ENCODE assay signal across 31 cellular contexts in the genomic region with DNA sequence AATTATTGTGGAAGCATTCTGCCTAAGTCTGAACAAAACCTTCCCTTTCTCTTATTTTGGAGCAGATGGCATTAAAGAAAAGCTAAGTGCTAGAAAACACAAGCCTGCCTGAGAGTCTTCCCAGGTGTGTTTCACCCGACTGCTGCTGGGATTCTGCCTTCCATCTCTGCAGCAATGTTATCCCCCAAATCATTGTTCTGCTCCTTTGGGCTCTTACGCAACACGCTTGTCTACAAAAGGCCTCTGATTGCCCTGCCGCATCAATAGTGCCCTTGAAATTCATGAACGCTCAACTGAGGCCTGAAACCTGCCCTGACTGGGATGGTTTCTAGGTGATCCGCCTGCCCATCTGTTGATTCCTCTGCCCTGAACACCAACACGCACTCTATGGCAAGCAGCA.
"Had no signal": no experiment of that assay in that cellular context is flagged by ENCODE, and none has a peak within 500 bp of the region (broad histone marks: within the 10 kb centered on the region; RNA-seq: fewer than 3 reads in every experiment).

No MANE protein-coding gene starts in this region.

- H3K4me2 ChIP-seq: hepatocyte had no signal

- H3K27me3 Mint-ChIP-seq: activated CD4-positive, alpha-beta memory T cell treated with anti-CD3 and anti-CD28 coated beads for 36 hours; activated CD4-positive, alpha-beta T cell treated with anti-CD3 and anti-CD28 coated beads for 36 hours; activated CD4-positive, alpha-beta T cell treated with anti-CD3 and anti-CD28 coated beads, Interleukin-2, amount 10 ng/mL, durations not matched to agents 24 days and 14 days; activated CD8-positive, alpha-beta memory T cell treated with anti-CD3 and anti-CD28 coated beads, Interleukin-2, amount 10 ng/mL, durations not matched to agents 7 days and 5 days; activated naive CD8-positive, alpha-beta T cell; activated T-cell treated with anti-CD3 and anti-CD28 coated beads, Interleukin-2, amount 50 U/mL, for 24 hours; activated T-helper 17 cell treated with anti-CD3 and anti-CD28 coated beads, Interleukin-2, amount 50 U/mL, for 72 hours; T-helper 17 cell had no signal

- H2AFZ ChIP-seq: hepatocyte had no signal

- DNase-seq: activated CD4-positive, alpha-beta memory T cell treated with anti-CD3 and anti-CD28 coated beads for 36 hours; activated CD4-positive, alpha-beta T cell treated with anti-CD3 and anti-CD28 coated beads for 36 hours; activated CD4-positive, alpha-beta T cell treated with anti-CD3 and anti-CD28 coated beads, Interleukin-2, amount 10 ng/mL, durations not matched to agents 24 days and 14 days; activated CD4-positive, CD25-positive, alpha-beta regulatory T cell; activated CD4-positive, CD25-positive, alpha-beta regulatory T cell treated with anti-CD3 and anti-CD28 coated beads, Interleukin-2, amount 50 U/mL, for 72 hours; activated CD8-positive, alpha-beta memory T cell treated with anti-CD3 and anti-CD28 coated beads, Interleukin-2, amount 10 ng/mL, durations not matched to agents 7 days and 5 days; activated CD8-positive, alpha-beta memory T cell treated with anti-CD3 and anti-CD28 coated beads, Interleukin-2, amount 50 U/mL, for 4 hours; activated CD8-positive, alpha-beta T cell treated with anti-CD3 and anti-CD28 coated beads, Interleukin-2, amount 10 ng/mL, durations not matched to agents 7 days and 5 days; activated effector memory CD4-positive, alpha-beta T cell treated with Interleukin-2 at 50 U/mL for 16 hours; activated gamma-delta T cell treated with Interleukin-2 at 50 U/mL for 16 hours; activated naive CD4-positive, alpha-beta T cell treated with anti-CD3 and anti-CD28 coated beads, Interleukin-2, amount 50 U/mL, for 16 hours; activated naive CD4-positive, alpha-beta T cell treated with Interleukin-2 at 50 U/mL for 16 hours; activated T-cell treated with anti-CD3 and anti-CD28 coated beads, Interleukin-2, amount 50 U/mL, for 24 hours; activated T-cell treated with anti-CD3 and anti-CD28 coated beads, Interleukin-2, amount 50 U/mL, for 72 hours; amygdala; aorta; body of pancreas; caudate nucleus; effector CD8-positive, alpha-beta T cell; esophagus squamous epithelium; foreskin melanocyte; heart right ventricle; T-helper 17 cell; T1000; WERI-Rb-1 had no signal

- H3K4me1 ChIP-seq: esophagus squamous epithelium, gastroesophageal sphincter had no signal

- H3K27ac ChIP-seq: body of pancreas, epithelial cell of prostate, esophagus squamous epithelium, gastroesophageal sphincter, heart right ventricle, hepatocyte, WERI-Rb-1 had no signal

- H3K4me3 ChIP-seq: body of pancreas, esophagus squamous epithelium, gastroesophageal sphincter, heart right ventricle, hepatocyte had no signal

- H3K9me3 Mint-ChIP-seq: activated CD4-positive, alpha-beta T cell treated with anti-CD3 and anti-CD28 coated beads, Interleukin-2, amount 10 ng/mL, durations not matched to agents 24 days and 14 days; activated T-cell treated with anti-CD3 and anti-CD28 coated beads, Interleukin-2, amount 50 U/mL, for 24 hours; activated T-helper 17 cell treated with anti-CD3 and anti-CD28 coated beads, Interleukin-2, amount 50 U/mL, for 72 hours had no signal

- ATAC-seq: activated CD4-positive, alpha-beta T cell treated with anti-CD3 and anti-CD28 coated beads for 36 hours; activated CD8-positive, alpha-beta memory T cell treated with anti-CD3 and anti-CD28 coated beads, Interleukin-2, amount 10 ng/mL, durations not matched to agents 7 days and 5 days; activated CD8-positive, alpha-beta T cell treated with anti-CD3 and anti-CD28 coated beads, Interleukin-2, amount 10 ng/mL, durations not matched to agents 7 days and 5 days; activated T-cell treated with anti-CD3 and anti-CD28 coated beads, Interleukin-2, amount 50 U/mL, for 72 hours; activated T-helper 17 cell treated with anti-CD3 and anti-CD28 coated beads, Interleukin-2, amount 50 U/mL, for 72 hours; body of pancreas; gastroesophageal sphincter; heart right ventricle; T-helper 17 cell had no signal

- H3K27me3 ChIP-seq: body of pancreas, esophagus squamous epithelium, gastroesophageal sphincter, heart right ventricle, hepatocyte had no signal

- H3K4me3 Mint-ChIP-seq: activated CD4-positive, alpha-beta memory T cell treated with anti-CD3 and anti-CD28 coated beads for 36 hours; activated CD4-positive, alpha-beta T cell treated with anti-CD3 and anti-CD28 coated beads for 36 hours; activated CD4-positive, alpha-beta T cell treated with anti-CD3 and anti-CD28 coated beads, Interleukin-2, amount 10 ng/mL, durations not matched to agents 24 days and 14 days; activated CD8-positive, alpha-beta memory T cell treated with anti-CD3 and anti-CD28 coated beads, Interleukin-2, amount 10 ng/mL, durations not matched to agents 7 days and 5 days; activated CD8-positive, alpha-beta T cell treated with anti-CD3 and anti-CD28 coated beads, Interleukin-2, amount 10 ng/mL, durations not matched to agents 7 days and 5 days; activated naive CD8-positive, alpha-beta T cell; activated T-cell treated with anti-CD3 and anti-CD28 coated beads, Interleukin-2, amount 50 U/mL, for 24 hours; activated T-cell treated with anti-CD3 and anti-CD28 coated beads, Interleukin-2, amount 50 U/mL, for 72 hours; activated T-helper 17 cell treated with anti-CD3 and anti-CD28 coated beads, Interleukin-2, amount 50 U/mL, for 72 hours; T-helper 17 cell; T-helper 2 cell treated with Interferon-gamma antibody and Interleukin-4, amounts not matched to agents 5 μg/mL and 100 μg/mL, for 36 hours had no signal

- H3K27ac Mint-ChIP-seq: activated CD4-positive, alpha-beta memory T cell treated with anti-CD3 and anti-CD28 coated beads for 36 hours; activated CD4-positive, alpha-beta T cell treated with anti-CD3 and anti-CD28 coated beads for 36 hours; activated CD4-positive, alpha-beta T cell treated with anti-CD3 and anti-CD28 coated beads, Interleukin-2, amount 10 ng/mL, durations not matched to agents 24 days and 14 days; activated CD8-positive, alpha-beta memory T cell treated with anti-CD3 and anti-CD28 coated beads, Interleukin-2, amount 10 ng/mL, durations not matched to agents 7 days and 5 days; activated CD8-positive, alpha-beta T cell treated with anti-CD3 and anti-CD28 coated beads, Interleukin-2, amount 10 ng/mL, durations not matched to agents 7 days and 5 days; activated naive CD8-positive, alpha-beta T cell; activated T-cell treated with anti-CD3 and anti-CD28 coated beads, Interleukin-2, amount 50 U/mL, for 24 hours; activated T-cell treated with anti-CD3 and anti-CD28 coated beads, Interleukin-2, amount 50 U/mL, for 72 hours; activated T-helper 17 cell treated with anti-CD3 and anti-CD28 coated beads, Interleukin-2, amount 50 U/mL, for 72 hours; T-helper 17 cell; T-helper 2 cell treated with Interferon-gamma antibody and Interleukin-4, amounts not matched to agents 5 μg/mL and 100 μg/mL, for 36 hours had no signal

- H3K9me3 ChIP-seq: body of pancreas, esophagus squamous epithelium had no signal
